17 cellular contexts compared by ENCODE assay signal in the genomic region with DNA sequence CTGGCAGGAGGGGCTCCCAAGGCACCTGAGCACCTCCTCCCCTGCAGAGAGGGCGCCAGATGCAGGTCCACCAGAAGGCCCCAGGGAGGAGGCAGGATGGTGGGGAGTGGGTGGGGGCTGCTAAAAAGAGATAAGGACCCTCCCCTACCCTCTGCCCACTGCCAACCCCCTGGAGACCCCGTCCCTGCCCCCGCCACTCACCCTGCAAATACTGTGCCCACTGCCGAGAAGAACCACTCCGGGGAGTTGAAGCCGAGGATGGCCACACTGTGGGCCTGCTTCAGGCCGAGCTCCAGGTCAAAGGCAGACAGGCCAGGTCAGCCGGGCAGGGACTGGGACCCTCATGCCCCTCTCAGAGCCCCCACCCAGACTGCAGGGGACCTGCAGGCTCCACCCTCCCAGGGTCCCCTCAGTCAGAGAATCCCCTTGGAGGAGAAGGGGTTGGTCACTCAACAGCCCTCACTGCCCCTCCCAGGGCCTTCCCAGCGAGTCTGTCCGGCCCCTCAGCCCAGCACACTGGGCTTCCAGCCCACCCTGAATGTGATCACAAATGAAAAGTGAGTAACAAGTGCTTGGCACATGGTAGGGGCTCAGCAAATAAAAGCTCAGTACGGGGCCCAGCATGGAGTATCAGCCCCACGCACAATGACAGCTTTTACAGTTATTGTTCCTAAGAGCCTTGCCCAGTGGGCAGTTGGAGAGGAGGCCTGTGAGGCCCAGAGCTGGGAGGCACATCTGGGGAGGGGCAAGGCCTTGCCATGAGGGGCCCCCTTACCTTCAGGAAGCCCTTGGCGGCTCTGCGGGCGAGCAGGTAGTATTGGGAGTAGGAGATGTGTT. TPM values are rescaled to one million over a fixed set of nuclear protein-coding genes. Genes with fewer than 3 reads are reported as not detected.
"Had no signal": no experiment of that assay in that cellular context is flagged by ENCODE, and none has a peak within 500 bp of the region (broad histone marks: within the 10 kb centered on the region; RNA-seq: fewer than 3 reads in every experiment).

No MANE protein-coding gene starts in this region.

- H3K4me3 ChIP-seq: esophagus muscularis mucosa, hepatocyte, ovary, SJSA1, suprapubic skin had no signal

- H3K4me1 ChIP-seq: esophagus muscularis mucosa, SJSA1, suprapubic skin had no signal

- H3K9me3 ChIP-seq: esophagus muscularis mucosa, ovary, suprapubic skin had no signal

- H3K27ac Mint-ChIP-seq: activated CD4-positive, alpha-beta T cell treated with anti-CD3 and anti-CD28 coated beads, Interleukin-2, amount 10 ng/mL, durations not matched to agents 7 days and 5 days; activated naive CD4-positive, alpha-beta T cell treated with anti-CD3 and anti-CD28 coated beads for 36 hours; activated T-helper 1 cell treated with anti-CD3 and anti-CD28 coated beads, Interleukin-12 subunit alpha, Interleukin-12 subunit beta, Interleukin-2, Interleukin-4 antibody, amounts not matched to agents 30 ng/mL and 10 ng/mL and 1 ng/mL, durations not matched to agents 14 hours and 24 hours and 36 hours; stimulated activated naive B cell treated with anti-CD40 and anti-IgM and Interleukin-4, amounts not matched to agents 10 μg/mL and 1 μg/mL and 100 μg/mL, for 72 hours; type B pancreatic cell; WTC11 had no signal

- FAIRE-seq: astrocyte, bronchial epithelial cell, endometrium, keratinocyte, TTC549 had no signal

- H3K27ac ChIP-seq: esophagus muscularis mucosa, hepatocyte, ovary, SJSA1, suprapubic skin had no signal

- H3K9me3 Mint-ChIP-seq: type B pancreatic cell had no signal

- H3K36me3 ChIP-seq: esophagus muscularis mucosa, ovary, SJSA1, suprapubic skin had no signal

- H3K4me3 Mint-ChIP-seq: activated CD4-positive, alpha-beta T cell treated with anti-CD3 and anti-CD28 coated beads, Interleukin-2, amount 10 ng/mL, durations not matched to agents 7 days and 5 days; activated naive CD4-positive, alpha-beta T cell treated with anti-CD3 and anti-CD28 coated beads for 36 hours; activated T-helper 1 cell treated with anti-CD3 and anti-CD28 coated beads, Interleukin-12 subunit alpha, Interleukin-12 subunit beta, Interleukin-2, Interleukin-4 antibody, amounts not matched to agents 30 ng/mL and 10 ng/mL and 1 ng/mL, durations not matched to agents 14 hours and 24 hours and 36 hours; stimulated activated naive B cell treated with anti-CD40 and anti-IgM and Interleukin-4, amounts not matched to agents 10 μg/mL and 1 μg/mL and 100 μg/mL, for 72 hours; type B pancreatic cell; WTC11 had no signal

- H3K4me1 Mint-ChIP-seq: activated CD4-positive, alpha-beta T cell treated with anti-CD3 and anti-CD28 coated beads, Interleukin-2, amount 10 ng/mL, durations not matched to agents 7 days and 5 days; WTC11 had no signal

- H3K27me3 ChIP-seq: esophagus muscularis mucosa, hepatocyte, ovary, SJSA1, suprapubic skin had no signal

- DNase-seq: activated CD4-positive, alpha-beta T cell treated with anti-CD3 and anti-CD28 coated beads, Interleukin-2, amount 10 ng/mL, durations not matched to agents 7 days and 5 days; activated naive CD4-positive, alpha-beta T cell treated with anti-CD3 and anti-CD28 coated beads for 36 hours; ovary; stimulated activated naive B cell treated with anti-CD40 and anti-IgM and Interleukin-4, amounts not matched to agents 10 μg/mL and 1 μg/mL and 100 μg/mL, for 72 hours; T-helper 2 cell had no signal

- H3K36me3 Mint-ChIP-seq: stimulated activated naive B cell treated with anti-CD40 and anti-IgM and Interleukin-4, amounts not matched to agents 10 μg/mL and 1 μg/mL and 100 μg/mL, for 72 hours; type B pancreatic cell; WTC11 had no signal

- ATAC-seq: stimulated activated naive B cell treated with anti-CD40 and anti-IgM and Interleukin-4, amounts not matched to agents 10 μg/mL and 1 μg/mL and 100 μg/mL, for 72 hours; WTC11 had no signal

RNA-seq across cellular contexts. Expression of a gene that starts 40.4 kb away (rescaled TPM):
- total RNA-seq: activated CD4-positive, alpha-beta T cell treated with anti-CD3 and anti-CD28 coated beads, Interleukin-2, amount 10 ng/mL, durations not matched to agents 7 days and 5 days; activated naive CD4-positive, alpha-beta T cell treated with anti-CD3 and anti-CD28 coated beads for 36 hours; astrocyte; bronchial epithelial cell; SJSA1 had no signal
